Comparison of ENCODE assay signal across 8 cellular contexts in the genomic region with DNA sequence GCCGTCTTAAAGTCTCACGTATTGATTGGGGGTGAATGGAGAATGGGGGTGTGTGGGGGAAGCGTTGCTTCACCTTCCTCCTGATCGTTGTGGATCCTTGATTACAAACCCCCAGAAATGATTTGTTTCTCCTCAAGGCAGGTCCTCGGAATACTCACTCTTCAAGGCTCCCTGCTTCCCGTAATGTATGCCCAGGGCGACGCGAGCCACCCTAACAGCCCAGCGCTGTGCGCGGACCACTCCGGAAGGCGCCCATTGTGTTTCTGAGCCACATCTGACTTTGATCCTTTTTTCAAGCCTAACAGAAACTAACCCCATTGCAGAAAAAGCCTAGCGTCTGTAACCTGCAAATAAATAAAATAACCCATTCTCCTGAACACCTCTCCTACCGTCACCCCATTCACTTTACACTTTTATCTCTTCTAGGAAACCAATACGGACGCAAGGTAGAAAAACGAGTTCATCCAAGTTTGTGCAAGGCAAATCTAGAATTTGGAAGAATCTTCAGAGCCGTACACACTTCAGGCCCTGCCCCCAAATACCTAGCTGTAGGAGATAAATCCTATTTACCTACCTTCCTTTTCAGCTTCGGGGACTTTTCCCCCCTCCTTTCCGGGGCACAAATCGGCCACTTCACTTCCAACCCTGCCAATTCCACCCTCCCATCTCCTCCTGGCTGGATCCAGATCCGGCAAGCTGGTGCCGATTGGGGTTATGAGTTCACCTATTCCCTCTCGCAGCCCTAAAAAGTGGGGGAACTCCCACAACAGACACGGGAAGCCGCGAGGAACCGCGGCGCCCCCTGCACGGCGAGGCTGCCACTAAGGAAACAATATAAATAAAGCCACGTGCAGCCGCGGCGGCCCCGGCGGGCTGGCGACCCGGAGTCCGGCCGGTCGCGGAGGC. TPM values are rescaled to one million over a fixed set of nuclear protein-coding genes. Genes with fewer than 3 reads are reported as not detected.
A peak's percentile ranks its signal among the peaks of the same experiment; 100 is the strongest.
DNase-seq lines count a peak whose midpoint lies in the region; ATAC-seq and TF ChIP-seq lines count a peak whose summit lies in the region.

No MANE protein-coding gene starts in this region.

- peaks cover 19% of the 10 kb centered on the region for H3K4me1 ChIP-seq in vagina

- H3K9me3 ChIP-seq in vagina = no peaks in the 10 kb centered on the region

- H3K4me3 ChIP-seq in GM12864 (ENCODE audit: low read depth, low read length) (peak overlapping the region; percentile 56), cardiac fibroblast (replicated peaks in 1 of 2; ENCODE audit: low read depth in 2 of 2, low read length in 2 of 2) (peak overlapping the region; percentile 70 to 76), lower leg skin (ENCODE audit: low read depth, poor library complexity, severe bottlenecking) (peak overlapping the region; percentile 61), vagina (peak overlapping the region; percentile 63 to 68)

- no peaks in the 10 kb centered on the region for H3K27me3 ChIP-seq in vagina

- peak overlapping the region; percentile 52 for H3K27ac ChIP-seq in vagina

- peak; percentile 5 for TF ChIP-seq CTCF in GM12864 (IDR thresholded peaks at IDR 0.05; ENCODE audit: low read depth, low read length, missing control alignments)
- TF ChIP-seq CTCF in cardiac fibroblast (IDR thresholded peaks at IDR 0.05; ENCODE audit: low read depth, low read length) = peak; percentile 10
- no peak for TF ChIP-seq CTCF in lower leg skin (IDR thresholded peaks at IDR 0.05)
- TF ChIP-seq CTCF in vagina (IDR thresholded peaks at IDR 0.05) = no peak

- no peak for ATAC-seq in HG03097 (IDR thresholded peaks at IDR 0.05; ENCODE audit: low FRiP score, unreplicated experiment)

- 5 to 11% methylated on average over 41 to 46 of the region's 46 CpGs for WGBS in lower leg skin, 2 donors

- TF ChIP-seq POLR2A in lower leg skin (IDR thresholded peaks at IDR 0.05) = no peak
- no peak for TF ChIP-seq POLR2A in vagina (IDR thresholded peaks at IDR 0.05)

- intact Hi-C loops in lower leg skin (cut with DNase I; ENCODE audit: low total_unique reads) (no loop called here), vagina (cut with DNase I) (no loop called here)

- DNase-seq in GM12864 (ENCODE audit: low read depth) (no peak), NCI-H1417 treated with DMSO at 0.1 percent for 48 hours (lab: John Stamatoyannopoulos, UW) (peak; percentile 20), cardiac fibroblast (ENCODE audit: low read depth in 2 of 2) (peak; percentile 7 to 20), lower leg skin (ENCODE audit: low spot score in 2 of 2) (no peak), vagina (ENCODE audit: extremely low spot score in 2 of 2) (no peak), NK-92 (lab: John Stamatoyannopoulos, UW; ENCODE audit: unreplicated experiment) (no peak), HT-29 (ENCODE audit: low spot score) (no peak)

- H3K36me3 ChIP-seq in vagina = no peaks in the 10 kb centered on the region

RNA-seq across cellular contexts. Expression of gene PRTG, which starts 1.1 kb away (rescaled TPM):
- total RNA-seq in lower leg skin = under 1 TPM in 3 of 4 donors, not detected in 1; 0.04 to 0.54 (median 0.29) TPM
- total RNA-seq in vagina = 5.2 TPM
- total RNA-seq in HT-29 (2014; rRNA removed; shearing (Covaris generic)) = not detected in 2 replicates

Comparison
In these comparisons a context has a peak if more than half of its experiments do, and no peak if none do; other contexts are left out.
1. DNase-seq: peak in NCI-H1417 treated with DMSO at 0.1 percent for 48 hours (single experiment) and cardiac fibroblast (2 of 2); none in GM12864 (single experiment), lower leg skin (0 of 2), vagina (0 of 2), NK-92 (single experiment) and HT-29 (single experiment).
2. CTCF ChIP-seq: peak in GM12864 (single experiment) and cardiac fibroblast (single experiment); none in lower leg skin (0 of 3) and vagina (0 of 3).
3. Peak in every context shown above with its lines, with median percentiles within 50 percentile points of each other: H3K4me3 ChIP-seq.